Comparison of ENCODE assay signal across 27 cellular contexts in the genomic region with DNA sequence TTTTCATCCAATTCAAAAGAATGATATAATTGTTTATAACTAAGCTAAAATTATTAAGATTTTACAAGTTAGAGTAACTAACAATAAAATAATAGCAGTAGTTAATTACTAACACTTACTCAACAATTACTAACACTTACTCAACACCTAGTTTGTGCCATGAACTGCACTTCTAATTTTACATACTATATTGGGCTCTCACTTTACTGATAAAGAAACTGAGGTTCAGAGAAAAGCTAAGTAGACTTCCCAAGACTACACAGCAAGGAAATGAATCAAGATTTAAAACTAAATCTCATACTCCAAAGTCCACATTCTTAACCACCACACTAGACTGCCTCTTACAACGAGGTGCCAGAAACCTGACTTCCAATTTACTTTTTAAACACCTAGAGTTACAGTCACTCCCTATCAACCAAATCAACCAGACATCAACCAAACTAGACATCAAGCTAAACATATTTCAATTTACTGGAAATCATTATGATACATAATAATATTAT. TPM values are rescaled to one million over a fixed set of nuclear protein-coding genes. Genes with fewer than 3 reads are reported as not detected.
DNase-seq lines count a peak whose midpoint lies in the region; ATAC-seq, FAIRE-seq and TF ChIP-seq lines count a peak whose summit lies in the region.
"Had no signal": no experiment of that assay in that cellular context is flagged by ENCODE, and none has a peak within 500 bp of the region (broad histone marks: within the 10 kb centered on the region; RNA-seq: fewer than 3 reads in every experiment).

No MANE protein-coding gene starts in this region.

- peaks cover 0 to 39% (median 24%) of the 10 kb centered on the region in 9 donors for H3K4me1 ChIP-seq in heart right ventricle

- no peak for ATAC-seq in activated CD8-positive, alpha-beta T cell treated with anti-CD3 and anti-CD28 coated beads for 36 hours
- ATAC-seq in activated CD8-positive, alpha-beta T cell treated with anti-CD3 and anti-CD28 coated beads, Interleukin-2, amount 10 ng/mL, durations not matched to agents 7 days and 5 days: no peak
- no peak for ATAC-seq in naive thymus-derived CD8-positive, alpha-beta T cell
- ATAC-seq in heart right ventricle: no peak
- ATAC-seq: heart left ventricle, right lobe of liver had no signal

- H3K4me1 Mint-ChIP-seq in activated CD8-positive, alpha-beta T cell treated with anti-CD3 and anti-CD28 coated beads for 36 hours (ENCODE audit: low read depth): peaks cover 60% of the 10 kb centered on the region
- peaks cover 40% of the 10 kb centered on the region for H3K4me1 Mint-ChIP-seq in activated CD8-positive, alpha-beta T cell treated with anti-CD3 and anti-CD28 coated beads, Interleukin-2, amount 10 ng/mL, durations not matched to agents 7 days and 5 days (ENCODE audit: low read depth)
- H3K4me1 Mint-ChIP-seq in activated naive CD8-positive, alpha-beta T cell treated with anti-CD3 and anti-CD28 coated beads for 36 hours: peaks cover 47% of the 10 kb centered on the region
- H3K4me1 Mint-ChIP-seq in naive thymus-derived CD8-positive, alpha-beta T cell: peaks cover 23 to 57% (median 48%) of the 10 kb centered on the region in 4 donors

- intact Hi-C loops in activated CD8-positive, alpha-beta T cell treated with anti-CD3 and anti-CD28 coated beads for 36 hours (cut with micrococcal nuclease): no loop called here
- intact Hi-C loops in heart right ventricle (cut with DNase I): no loop called here

- H3K36me3 Mint-ChIP-seq in activated CD8-positive, alpha-beta T cell treated with anti-CD3 and anti-CD28 coated beads for 36 hours (ENCODE audit: low read depth): peaks cover 40% of the 10 kb centered on the region
- peaks cover 39% of the 10 kb centered on the region for H3K36me3 Mint-ChIP-seq in activated CD8-positive, alpha-beta T cell treated with anti-CD3 and anti-CD28 coated beads, Interleukin-2, amount 10 ng/mL, durations not matched to agents 7 days and 5 days (ENCODE audit: low read depth)
- H3K36me3 Mint-ChIP-seq in activated naive CD8-positive, alpha-beta T cell treated with anti-CD3 and anti-CD28 coated beads for 36 hours: peaks cover 31% of the 10 kb centered on the region
- peaks cover 0 to 48% (median 7%) of the 10 kb centered on the region in 3 donors for H3K36me3 Mint-ChIP-seq in naive thymus-derived CD8-positive, alpha-beta T cell

- 84 to 97% methylated on average over 1 of the region's 1 CpG for WGBS in heart right ventricle, 2 donors

- no peaks in the 10 kb centered on the region for H3K9me3 Mint-ChIP-seq in activated CD8-positive, alpha-beta T cell treated with anti-CD3 and anti-CD28 coated beads for 36 hours
- no peaks in the 10 kb centered on the region for H3K9me3 Mint-ChIP-seq in activated CD8-positive, alpha-beta T cell treated with anti-CD3 and anti-CD28 coated beads, Interleukin-2, amount 10 ng/mL, durations not matched to agents 7 days and 5 days (ENCODE audit: insufficient read depth)
- H3K9me3 Mint-ChIP-seq in activated naive CD8-positive, alpha-beta T cell treated with anti-CD3 and anti-CD28 coated beads for 36 hours: no peaks in the 10 kb centered on the region
- H3K9me3 Mint-ChIP-seq in naive thymus-derived CD8-positive, alpha-beta T cell: no peaks in the 10 kb centered on the region

- peaks cover 0 to 31% (median 19%) of the 10 kb centered on the region in 9 donors for H3K36me3 ChIP-seq in heart right ventricle

- no peaks in the 10 kb centered on the region for H3K27me3 Mint-ChIP-seq in activated CD8-positive, alpha-beta T cell treated with anti-CD3 and anti-CD28 coated beads for 36 hours
- no peaks in the 10 kb centered on the region for H3K27me3 Mint-ChIP-seq in activated CD8-positive, alpha-beta T cell treated with anti-CD3 and anti-CD28 coated beads, Interleukin-2, amount 10 ng/mL, durations not matched to agents 7 days and 5 days (ENCODE audit: low read depth)
- no peaks in the 10 kb centered on the region for H3K27me3 Mint-ChIP-seq in activated naive CD8-positive, alpha-beta T cell treated with anti-CD3 and anti-CD28 coated beads for 36 hours
- H3K27me3 Mint-ChIP-seq in naive thymus-derived CD8-positive, alpha-beta T cell: no peaks in the 10 kb centered on the region

- TF ChIP-seq CTCF in activated CD8-positive, alpha-beta T cell treated with anti-CD3 and anti-CD28 coated beads for 36 hours (IDR thresholded peaks at IDR 0.05): no peak
- TF ChIP-seq CTCF in heart right ventricle (IDR thresholded peaks at IDR 0.05): no peak

- no peak overlapping the region for H3K4me3 ChIP-seq in heart right ventricle
- H3K4me3 ChIP-seq: BLaER1 treated with 17β-estradiol and CSF1 and Interleukin-3, amounts not matched to agents 10 nM and 100 nM; GM23248; heart left ventricle; lung; right lobe of liver had no signal

- H3K27me3 ChIP-seq in heart right ventricle: no peaks in the 10 kb centered on the region
- H3K27me3 ChIP-seq: BLaER1 treated with 17β-estradiol and CSF1 and Interleukin-3, amounts not matched to agents 10 nM and 100 nM; brain microvascular endothelial cell; heart left ventricle; right lobe of liver had no signal

- POLR2A ChIA-PET in activated CD8-positive, alpha-beta T cell treated with anti-CD3 and anti-CD28 coated beads for 36 hours (lab: Charles Lee): no interaction called here
- POLR2A ChIA-PET in activated CD8-positive, alpha-beta T cell treated with anti-CD3 and anti-CD28 coated beads, Interleukin-2, amount 10 ng/mL, durations not matched to agents 7 days and 5 days (lab: Charles Lee): no interaction called here
- POLR2A ChIA-PET in naive thymus-derived CD8-positive, alpha-beta T cell (lab: Charles Lee): no interaction called here

- peak overlapping the region; percentile 68 for H3K27ac Mint-ChIP-seq in activated CD8-positive, alpha-beta T cell treated with anti-CD3 and anti-CD28 coated beads for 36 hours
- no peak overlapping the region for H3K27ac Mint-ChIP-seq in activated CD8-positive, alpha-beta T cell treated with anti-CD3 and anti-CD28 coated beads, Interleukin-2, amount 10 ng/mL, durations not matched to agents 7 days and 5 days
- H3K27ac Mint-ChIP-seq in activated naive CD8-positive, alpha-beta T cell treated with anti-CD3 and anti-CD28 coated beads for 36 hours: peak overlapping the region; percentile 60
- peak overlapping the region in 8 of 10 donors; percentile 1 to 67 (median 32) for H3K27ac Mint-ChIP-seq in naive thymus-derived CD8-positive, alpha-beta T cell

- FAIRE-seq in GM18507 (lab: Jason Lieb, UNC): peak; percentile 39

- CTCF ChIA-PET in activated CD8-positive, alpha-beta T cell treated with anti-CD3 and anti-CD28 coated beads for 36 hours (lab: Charles Lee): interaction anchor here (1.0 to 3.4 kb wide), 4 partner anchors 9 to 17 kb away, joined by 4 to 27 read pairs (median 7); no protein-coding TSS in a partner anchor
- CTCF ChIA-PET in activated CD8-positive, alpha-beta T cell treated with anti-CD3 and anti-CD28 coated beads, Interleukin-2, amount 10 ng/mL, durations not matched to agents 7 days and 5 days (lab: Charles Lee): interaction anchor here (1.0 to 4.2 kb wide), 3 partner anchors 11 to 159 kb away, joined by 3 to 33 read pairs (median 8); no protein-coding TSS in a partner anchor

- peaks cover 0 to 3% (median 0%) of the 10 kb centered on the region in 11 donors for H3K9me3 ChIP-seq in heart right ventricle
- H3K9me3 ChIP-seq: heart left ventricle, right lobe of liver had no signal

- no peak for DNase-seq in activated CD8-positive, alpha-beta T cell treated with anti-CD3 and anti-CD28 coated beads for 36 hours
- DNase-seq in activated CD8-positive, alpha-beta T cell treated with anti-CD3 and anti-CD28 coated beads, Interleukin-2, amount 10 ng/mL, durations not matched to agents 7 days and 5 days: no peak
- no peak for DNase-seq in GM18507 (ENCODE audit: extremely low spot score, insufficient read length, low read depth)
- DNase-seq in activated naive CD8-positive, alpha-beta T cell treated with anti-CD3 and anti-CD28 coated beads for 36 hours: no peak
- DNase-seq in naive thymus-derived CD8-positive, alpha-beta T cell: no peak
- no peak for DNase-seq in heart right ventricle
- DNase-seq in dedifferentiated amniotic fluid mesenchymal stem cell (ENCODE audit: extremely low spot score): no peak
- DNase-seq in COLO829 (ENCODE audit: low spot score): no peak
- DNase-seq: activated CD4-positive, alpha-beta T cell treated with anti-CD3 and anti-CD28 coated beads, Interleukin-2, amount 50 U/mL, for 4 hours; brain microvascular endothelial cell; cortex of kidney; DMS153; GDM1; GM23248; heart left ventricle; islet precursor cell; NCI-H1092; NCI-H2029; NCI-H226; NCI-H82; right lobe of liver; SHP77; stimulated activated CD4-positive, alpha-beta T cell treated with anti-CD3 and anti-CD28 coated beads, Interleukin-15, amount 100 ng/mL, for 24 hours; T-helper 1 cell had no signal

- H3K4me3 Mint-ChIP-seq in activated CD8-positive, alpha-beta T cell treated with anti-CD3 and anti-CD28 coated beads for 36 hours: no peak overlapping the region
- H3K4me3 Mint-ChIP-seq in activated CD8-positive, alpha-beta T cell treated with anti-CD3 and anti-CD28 coated beads, Interleukin-2, amount 10 ng/mL, durations not matched to agents 7 days and 5 days: no peak overlapping the region
- no peak overlapping the region for H3K4me3 Mint-ChIP-seq in activated naive CD8-positive, alpha-beta T cell treated with anti-CD3 and anti-CD28 coated beads for 36 hours
- peak overlapping the region in 3 of 10 donors; percentile 1 to 43 (median 26) for H3K4me3 Mint-ChIP-seq in naive thymus-derived CD8-positive, alpha-beta T cell

- no peak overlapping the region for H3K27ac ChIP-seq in heart right ventricle
- H3K27ac ChIP-seq: BLaER1 treated with 17β-estradiol and CSF1 and Interleukin-3, amounts not matched to agents 10 nM and 100 nM; brain microvascular endothelial cell; GM23248; heart left ventricle; KMS-11; right lobe of liver had no signal

RNA-seq across cellular contexts. Expression of gene RBM26, which starts 25.1 kb away (rescaled TPM):
- total RNA-seq in activated CD8-positive, alpha-beta T cell treated with anti-CD3 and anti-CD28 coated beads for 36 hours: 10 to 100 TPM; 57.6 to 61.1 TPM
- total RNA-seq in activated CD8-positive, alpha-beta T cell treated with anti-CD3 and anti-CD28 coated beads, Interleukin-2, amount 10 ng/mL, durations not matched to agents 7 days and 5 days: 10 to 100 TPM; 50.6 to 52.0 TPM
- 10 to 100 TPM; 60.0 to 60.7 TPM for total RNA-seq in activated naive CD8-positive, alpha-beta T cell treated with anti-CD3 and anti-CD28 coated beads for 36 hours
- 100 to 1,000 TPM; 138 to 142 TPM for total RNA-seq in naive thymus-derived CD8-positive, alpha-beta T cell
- 10 to 100 TPM; 14.1 to 17.0 (median 16.1) TPM for polyA plus RNA-seq in naive thymus-derived CD8-positive, alpha-beta T cell
- total RNA-seq in heart right ventricle: 10 to 100 TPM; 18.6 to 28.6 (median 24.5) TPM
- polyA plus RNA-seq in heart right ventricle: 10 to 100 TPM in 1 of 2 donors, 1 to 10 TPM in 1; 7.5 to 46.8 TPM
